ENCODE assay signal across 17 cellular contexts in the genomic region with DNA sequence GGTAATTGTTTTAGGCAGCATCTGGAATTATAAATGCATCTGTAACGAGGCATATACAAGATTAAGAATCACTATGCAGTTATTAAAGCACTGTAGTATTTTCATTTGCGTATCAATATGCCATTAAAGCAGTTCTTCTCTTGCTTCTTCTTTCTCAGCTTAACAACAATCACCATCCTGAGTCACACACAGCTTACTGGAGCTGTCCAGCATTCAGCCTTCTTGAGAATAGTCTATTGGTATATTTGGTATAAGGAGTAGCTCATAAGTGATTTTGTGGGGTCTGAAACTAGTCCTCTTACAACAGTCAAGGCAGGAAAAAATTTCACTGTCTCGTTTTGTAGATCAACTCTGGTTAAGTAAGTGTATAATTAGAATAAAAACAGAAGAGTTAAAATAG.
DNase-seq lines count a peak whose midpoint lies in the region; TF ChIP-seq lines count a peak whose summit lies in the region.
"Had no signal": no experiment of that assay in that cellular context is flagged by ENCODE, and none has a peak within 500 bp of the region (broad histone marks: within the 10 kb centered on the region; RNA-seq: fewer than 3 reads in every experiment).

No MANE protein-coding gene starts in this region.

- no peaks in the 10 kb centered on the region for H3K4me1 ChIP-seq in neural progenitor cell
- H3K4me1 ChIP-seq: Caco-2 had no signal

- no peak overlapping the region for H3K9ac ChIP-seq in neural progenitor cell

- TF ChIP-seq CTCF in epithelial cell of esophagus (IDR thresholded peaks at IDR 0.05; ENCODE audit: insufficient read depth, low read depth, low read length, missing control alignments) (no peak), neural progenitor cell (IDR thresholded peaks at IDR 0.05) (no peak), dorsolateral prefrontal cortex (IDR thresholded peaks at IDR 0.05 in 54 of 56, conservative IDR thresholded peaks at IDR 0.05 in 2 of 56; ENCODE audit: low read depth in 1 of 56, partially characterized antibody in 56 of 56) (no peak)

- no peaks in the 10 kb centered on the region for H3K9me3 ChIP-seq in neural progenitor cell (ENCODE audit: low read depth)
- H3K9me3 ChIP-seq: MG63 had no signal

- intact Hi-C loops in dorsolateral prefrontal cortex (cut with DNase I), result no loop called here

- no peak overlapping the region for H3K4me3 Mint-ChIP-seq in neural progenitor cell
- H3K4me3 Mint-ChIP-seq: activated CD4-positive, alpha-beta T cell treated with anti-CD3 and anti-CD28 coated beads, Interleukin-2, amount 10 ng/mL, durations not matched to agents 7 days and 5 days; neural crest cell had no signal

- no peaks in the 10 kb centered on the region for H3K79me2 ChIP-seq in neural progenitor cell (ENCODE audit: low read depth)

- H3K27ac Mint-ChIP-seq in neural progenitor cell, result no peak overlapping the region
- H3K27ac Mint-ChIP-seq: activated CD4-positive, alpha-beta T cell treated with anti-CD3 and anti-CD28 coated beads, Interleukin-2, amount 10 ng/mL, durations not matched to agents 7 days and 5 days had no signal

- peaks cover 10% of the 10 kb centered on the region for H3K9me3 Mint-ChIP-seq in neural progenitor cell

- H2AFZ ChIP-seq in neural progenitor cell (replicated peaks), result no peak overlapping the region

- no peaks in the 10 kb centered on the region for H3K4me1 Mint-ChIP-seq in neural progenitor cell
- H3K4me1 Mint-ChIP-seq: activated CD4-positive, alpha-beta T cell treated with anti-CD3 and anti-CD28 coated beads, Interleukin-2, amount 10 ng/mL, durations not matched to agents 7 days and 5 days; neural crest cell had no signal

- H3K27ac ChIP-seq in neural progenitor cell, result no peak overlapping the region
- no peak overlapping the region for H3K27ac ChIP-seq in dorsolateral prefrontal cortex
- H3K27ac ChIP-seq: 22Rv1 had no signal

- H3F3A ChIP-seq in neural progenitor cell (ENCODE audit: low read depth), result no peaks in the 10 kb centered on the region

- no peak overlapping the region for H3K4me2 ChIP-seq in neural progenitor cell

- DNase-seq in NCI-H1092 treated with DMSO at 0.1 percent for 48 hours (lab: John Stamatoyannopoulos, UW) (peak; percentile 9), NCI-H1092 (lab: John Stamatoyannopoulos, UW) (no peak), RPMI7951 (ENCODE audit: low read depth) (peak; percentile 2), epithelial cell of esophagus (ENCODE audit: low read depth) (peak; percentile 45), neural progenitor cell (ENCODE audit: low spot score) (peak; percentile 11), germinal center (ENCODE audit: low spot score) (no peak), DMS153 (lab: John Stamatoyannopoulos, UW) (no peak), dorsolateral prefrontal cortex (no peak)
- DNase-seq: activated CD4-positive, alpha-beta T cell treated with anti-CD3 and anti-CD28 coated beads, Interleukin-2, amount 10 ng/mL, durations not matched to agents 7 days and 5 days; activated CD8-positive, alpha-beta memory T cell treated with anti-CD3 and anti-CD28 coated beads, Interleukin-2, amount 50 U/mL, for 48 hours; activated effector memory CD4-positive, alpha-beta T cell treated with anti-CD3 and anti-CD28 coated beads, Interleukin-2, amount 50 U/mL, for 16 hours; Caco-2; MG63; retina; RPMI8226 had no signal

- H3K4me3 ChIP-seq in epithelial cell of esophagus (ENCODE audit: low read length) (no peak overlapping the region), neural progenitor cell (no peak overlapping the region), dorsolateral prefrontal cortex (no peak overlapping the region)
- H3K4me3 ChIP-seq: MG63 had no signal

- no peaks in the 10 kb centered on the region for H4K20me1 ChIP-seq in neural progenitor cell (ENCODE audit: low read depth)

- no peaks in the 10 kb centered on the region for H3K36me3 Mint-ChIP-seq in neural progenitor cell

- no peaks in the 10 kb centered on the region for H3K27me3 ChIP-seq in neural progenitor cell
- no peaks in the 10 kb centered on the region for H3K27me3 ChIP-seq in dorsolateral prefrontal cortex
- H3K27me3 ChIP-seq: MG63 had no signal

- no peaks in the 10 kb centered on the region for H3K27me3 Mint-ChIP-seq in neural progenitor cell (ENCODE audit: insufficient read depth, low read depth)
- H3K27me3 Mint-ChIP-seq: activated CD4-positive, alpha-beta T cell treated with anti-CD3 and anti-CD28 coated beads, Interleukin-2, amount 10 ng/mL, durations not matched to agents 7 days and 5 days had no signal

- H3K36me3 ChIP-seq in neural progenitor cell, result no peaks in the 10 kb centered on the region
- H3K36me3 ChIP-seq: MG63 had no signal

Comparison
In these comparisons a context has a peak if more than half of its experiments do, and no peak if none do; other contexts are left out.
1. DNase-seq: peak in NCI-H1092 treated with DMSO at 0.1 percent for 48 hours (single experiment), RPMI7951 (single experiment), epithelial cell of esophagus (single experiment) and neural progenitor cell (single experiment); none in NCI-H1092 (single experiment), germinal center (single experiment), DMS153 (single experiment) and dorsolateral prefrontal cortex (0 of 10).